Comparison of ENCODE assay signal across 12 cellular contexts in the genomic region with DNA sequence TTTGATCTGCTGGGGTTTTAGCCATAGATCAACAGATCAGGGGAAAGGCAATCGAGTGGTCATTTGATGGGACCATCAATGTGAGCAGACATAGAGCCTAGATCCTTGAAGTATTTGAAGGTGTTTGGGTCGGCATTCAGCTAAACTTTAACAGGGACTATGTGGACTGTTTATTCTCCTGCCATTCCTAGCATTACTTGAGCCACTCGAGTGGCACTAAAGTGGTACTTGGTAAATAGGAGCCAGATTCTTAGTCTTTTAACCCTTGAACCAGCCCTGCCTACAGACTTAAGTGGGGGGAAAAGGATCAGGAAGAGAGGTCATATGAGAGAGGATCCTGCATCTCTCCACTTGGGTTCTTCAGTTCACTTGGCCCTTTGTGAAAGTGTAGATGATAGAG. TPM values are rescaled to one million over a fixed set of nuclear protein-coding genes. Genes with fewer than 3 reads are reported as not detected.
A peak's percentile ranks its signal among the peaks of the same experiment; 100 is the strongest.
DNase-seq lines count a peak whose midpoint lies in the region; ATAC-seq and TF ChIP-seq lines count a peak whose summit lies in the region.
"Had no signal": no experiment of that assay in that cellular context is flagged by ENCODE, and none has a peak within 500 bp of the region (broad histone marks: within the 10 kb centered on the region; RNA-seq: fewer than 3 reads in every experiment).

No MANE protein-coding gene starts in this region.

- H3K36me3 ChIP-seq in mammary epithelial cell (ENCODE audit: insufficient read depth, low read length) = no peaks in the 10 kb centered on the region
- H3K36me3 ChIP-seq: cardiac muscle cell had no signal

- BruUV-seq in mammary epithelial cell (replicated peaks; lab: Mats Ljungman, UMichigan) = no TSS peak

- peaks cover 88% of the 10 kb centered on the region for H3K79me2 ChIP-seq in mammary epithelial cell (ENCODE audit: insufficient read depth, low read length)

- H3K36me3 Mint-ChIP-seq in CD14-positive monocyte (peaks cover 24 to 34% of the 10 kb centered on the region in 2 donors), neural crest cell (ENCODE audit: low read depth) (peaks cover 15% of the 10 kb centered on the region)

- no peak overlapping the region for H2AFZ ChIP-seq in mammary epithelial cell (ENCODE audit: low read depth, low read length)

- peaks cover 75% of the 10 kb centered on the region for H3K4me1 Mint-ChIP-seq in CD14-positive monocyte
- H3K4me1 Mint-ChIP-seq in neural crest cell = peaks cover 52% of the 10 kb centered on the region

- peak overlapping the region; percentile 8 for H3K9ac ChIP-seq in mammary epithelial cell (ENCODE audit: insufficient read depth, low read length)

- H3K9me3 ChIP-seq in mammary epithelial cell (replicated peaks; ENCODE audit: insufficient read depth, low read length) = no peaks in the 10 kb centered on the region

- ATAC-seq in HG03108 (IDR thresholded peaks at IDR 0.05; ENCODE audit: unreplicated experiment) = no peak

- H3K27me3 Mint-ChIP-seq in CD14-positive monocyte (ENCODE audit: low read depth in 3 of 3) (peaks cover 0 to 35% (median 0%) of the 10 kb centered on the region in 3 donors), neural crest cell (ENCODE audit: low read depth) (no peaks in the 10 kb centered on the region)

- dilution Hi-C loops in mammary epithelial cell (cut with HindIII; ENCODE audit: low sequenced_read_pairs) = no loop called here

- H3K4me3 ChIP-seq in HL-60 (replicated peaks; ENCODE audit: insufficient read depth, low read length) (peak overlapping the region; percentile 31), mammary epithelial cell (replicated peaks in 1 of 3; ENCODE audit: insufficient read depth in 1 of 3, low read depth in 2 of 3, low read length in 3 of 3) (peak overlapping the region in 1 of 3 experiments; percentile 2)
- H3K4me3 ChIP-seq: cardiac muscle cell had no signal

- in situ Hi-C loops in mammary epithelial cell (cut with MboI; ENCODE audit: low sequenced_read_pairs in 2 of 2) = no loop called here

- H3K4me3 Mint-ChIP-seq in CD14-positive monocyte = peak overlapping the region; percentile 67 to 76
- peak overlapping the region; percentile 49 for H3K4me3 Mint-ChIP-seq in neural crest cell

- WGBS in mammary epithelial cell (ENCODE audit: low coverage, missing lambda C conversion rate) = 51% methylated on average over 3 of the region's 3 CpGs

- H3K27ac Mint-ChIP-seq in CD14-positive monocyte (peak overlapping the region; percentile 47 to 94 (median 63)), neural crest cell (ENCODE audit: unreplicated experiment) (no peak overlapping the region)

- intact Hi-C loops in CD14-positive monocyte (cut with micrococcal nuclease) (loop anchor here (5.0 to 10.0 kb wide), 3 partner anchors 36 to 334 kb away; no protein-coding TSS in a partner anchor), mammary epithelial cell (cut with micrococcal nuclease) (no loop called here)

- DNase-seq in CD14-positive monocyte (ENCODE audit: low spot score) (no peak), HL-60 (ENCODE audit: low read depth in 1 of 2, low spot score in 1 of 2) (no peak), mammary epithelial cell (no peak), neural crest cell (ENCODE audit: low read depth, low spot score) (no peak), kidney tubule cell (ENCODE audit: low spot score) (no peak), NK-92 (lab: John Stamatoyannopoulos, UW; ENCODE audit: unreplicated experiment) (no peak), globus pallidus (ENCODE audit: low spot score) (no peak)
- DNase-seq: islet precursor cell; stimulated activated CD4-positive, alpha-beta T cell treated with anti-CD3 and anti-CD28 coated beads, Interleukin-4, amount 100 ng/mL, for 1 hour had no signal

- CTCF ChIA-PET in mammary epithelial cell (lab: Charles Lee; ENCODE audit: low non-redundant PET) = no interaction called here

- H3K4me1 ChIP-seq in mammary epithelial cell (ENCODE audit: insufficient read depth, low read length) = peaks cover 14% of the 10 kb centered on the region

- no peaks in the 10 kb centered on the region for H4K20me1 ChIP-seq in mammary epithelial cell (ENCODE audit: insufficient read depth, low read length)

- H3K27ac ChIP-seq in HL-60 (replicated peaks) (peak overlapping the region; percentile 15; the same call in 1 of the 2 replicates), mammary epithelial cell (ENCODE audit: insufficient read depth, low read depth, low read length) (no peak overlapping the region)
- H3K27ac ChIP-seq: cardiac muscle cell, VCaP had no signal

- TF ChIP-seq CTCF in CD14-positive monocyte (IDR thresholded peaks at IDR 0.05) = no peak
- TF ChIP-seq CTCF in HL-60 (IDR thresholded peaks at IDR 0.05; ENCODE audit: insufficient read depth, low read length) = no peak
- no peak for TF ChIP-seq CTCF in mammary epithelial cell (conservative IDR thresholded peaks at IDR 0.05 in 1 of 2, IDR thresholded peaks at IDR 0.05 in 1 of 2; ENCODE audit: extremely low read depth in 1 of 2, insufficient read depth in 1 of 2, low read depth in 1 of 2, low read length in 2 of 2)
- TF ChIP-seq CTCF in neural crest cell (conservative IDR thresholded peaks at IDR 0.05) = no peak

- peaks cover 0 to 3% (median 0%) of the 10 kb centered on the region in 7 donors for H3K9me3 Mint-ChIP-seq in CD14-positive monocyte
- peaks cover 4% of the 10 kb centered on the region for H3K9me3 Mint-ChIP-seq in neural crest cell

- peak overlapping the region; percentile 49 for H3K4me2 ChIP-seq in mammary epithelial cell (ENCODE audit: insufficient read depth, low read depth, low read length)

- H3K27me3 ChIP-seq in HL-60 (ENCODE audit: insufficient read depth, poor library complexity, severe bottlenecking) (no peaks in the 10 kb centered on the region), mammary epithelial cell (ENCODE audit: insufficient read depth, low read length) (no peaks in the 10 kb centered on the region)
- H3K27me3 ChIP-seq: cardiac muscle cell had no signal

RNA-seq across cellular contexts. Expression of a gene that starts 3.8 kb away (rescaled TPM):
- 100 to 1,000 TPM; 691 to 888 TPM for polyA plus RNA-seq in CD14-positive monocyte
- 100 to 1,000 TPM; 261 to 317 TPM for total RNA-seq in mammary epithelial cell
- 374 TPM for polyA plus RNA-seq in mammary epithelial cell
- polyA minus RNA-seq in mammary epithelial cell = 640 TPM
- total RNA-seq in neural crest cell = 184 and 185 TPM in 2 replicates
